ENCODE assay signal across 19 cellular contexts in the genomic region with DNA sequence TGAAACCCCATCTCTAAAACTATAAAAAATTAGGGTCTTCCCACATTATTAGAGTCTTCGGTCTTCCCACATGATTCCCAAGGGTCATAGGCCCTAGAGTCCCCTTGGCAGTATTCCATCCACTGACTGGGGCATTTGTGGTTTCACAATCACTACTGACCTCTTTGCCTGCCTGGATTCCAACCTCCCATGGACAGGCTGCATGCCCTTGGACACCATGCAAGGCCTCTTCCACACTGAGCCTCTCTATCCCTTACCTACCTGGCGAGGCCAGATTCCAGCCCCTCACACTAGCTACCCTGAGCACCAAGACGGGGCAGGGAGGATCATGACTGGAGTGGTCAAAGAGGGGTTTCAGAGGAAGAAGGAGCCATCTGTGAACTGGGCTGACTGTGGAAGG.
DNase-seq lines count a peak whose midpoint lies in the region; ATAC-seq and TF ChIP-seq lines count a peak whose summit lies in the region.
"Had no signal": no experiment of that assay in that cellular context is flagged by ENCODE, and none has a peak within 500 bp of the region (broad histone marks: within the 10 kb centered on the region; RNA-seq: fewer than 3 reads in every experiment).

No MANE protein-coding gene starts in this region.

- DNase-seq in left lobe of liver (ENCODE audit: low spot score) = peak; percentile 51
- DNase-seq in nephron progenitor cell = no peak
- no peak for DNase-seq in upper lobe of right lung
- DNase-seq in HPDE6-E6E7 (ENCODE audit: extremely low spot score) = no peak
- no peak for DNase-seq in epidermal melanocyte (ENCODE audit: insufficient read length, low spot score)
- no peak for DNase-seq in Caco-2
- DNase-seq: C1 segment of cervical spinal cord; CD4-positive, alpha-beta memory T cell; DMS79 treated with DMSO at 0.1 percent for 48 hours; NCI-H1048; NCI-H1417; NCI-H1694; NCI-H2029 treated with DMSO at 0.1 percent for 48 hours; NCI-H446 treated with DMSO at 0.1 percent for 48 hours; NCI-H526; NK-92 treated with Interleukin-12 subunit alpha and Interleukin-12 subunit beta, amount 100 ng/mL, for 24 hours; PC-3; SK-N-SH had no signal

- intact Hi-C loops in upper lobe of right lung (cut with DNase I) = no loop called here
- intact Hi-C loops in Caco-2 (cut with micrococcal nuclease; ENCODE audit: unreplicated experiment) = no loop called here

- H3K4me1 Mint-ChIP-seq in brain (peaks cover 98% of the 10 kb centered on the region), nephron progenitor cell (peaks cover 80% of the 10 kb centered on the region), Caco-2 (ENCODE audit: low read depth, unreplicated experiment) (no peaks in the 10 kb centered on the region)

- peak overlapping the region in 4 of 5 experiments; percentile 37 to 87 (median 66) for H3K4me3 Mint-ChIP-seq in brain
- peak overlapping the region; percentile 50 for H3K4me3 Mint-ChIP-seq in nephron progenitor cell
- H3K4me3 Mint-ChIP-seq in Caco-2 (ENCODE audit: unreplicated experiment) = no peak overlapping the region
- H3K4me3 Mint-ChIP-seq: CD4-positive, alpha-beta memory T cell had no signal

- no peak for TF ChIP-seq CTCF in brain (conservative IDR thresholded peaks at IDR 0.05)
- no peak for TF ChIP-seq CTCF in nephron progenitor cell (IDR thresholded peaks at IDR 0.05)
- TF ChIP-seq CTCF in upper lobe of right lung (IDR thresholded peaks at IDR 0.05) = no peak
- TF ChIP-seq CTCF in Caco-2 (IDR thresholded peaks at IDR 0.05; ENCODE audit: insufficient read depth in 1 of 2, low read depth in 1 of 2, low read length in 1 of 2, severe bottlenecking in 1 of 2, unreplicated experiment in 1 of 2) = no peak

- CTCF ChIA-PET in Caco-2 (lab: Charles Lee) = no interaction called here

- ATAC-seq in left lobe of liver = peak; percentile 77
- peak; percentile 29 for ATAC-seq in upper lobe of right lung
- ATAC-seq: PC-3 had no signal

- H3K27ac Mint-ChIP-seq in brain (peak overlapping the region; percentile 95 to 99 (median 97)), nephron progenitor cell (peak overlapping the region; percentile 99), Caco-2 (ENCODE audit: unreplicated experiment) (no peak overlapping the region)

- no peaks in the 10 kb centered on the region for H3K27me3 ChIP-seq in upper lobe of right lung
- H3K27me3 ChIP-seq in Caco-2 (replicated peaks; ENCODE audit: control insufficient read depth, insufficient read depth, low read length) = no peaks in the 10 kb centered on the region

- H3K9me3 ChIP-seq in upper lobe of right lung = no peaks in the 10 kb centered on the region
- H3K9me3 ChIP-seq in Caco-2 = no peaks in the 10 kb centered on the region
- H3K9me3 ChIP-seq: SK-N-SH had no signal

- H3K9me3 Mint-ChIP-seq in brain (no peaks in the 10 kb centered on the region), nephron progenitor cell (peaks cover 3% of the 10 kb centered on the region), Caco-2 (ENCODE audit: unreplicated experiment) (no peaks in the 10 kb centered on the region)
- H3K9me3 Mint-ChIP-seq: CD4-positive, alpha-beta memory T cell had no signal

- BruUV-seq in Caco-2 (replicated peaks; lab: Mats Ljungman, UMichigan) = no TSS peak

- H3K4me1 ChIP-seq in upper lobe of right lung = no peaks in the 10 kb centered on the region
- H3K4me1 ChIP-seq in Caco-2 = no peaks in the 10 kb centered on the region

- H3K27ac ChIP-seq in upper lobe of right lung = no peak overlapping the region

- H3K4me3 ChIP-seq in upper lobe of right lung (no peak overlapping the region), Caco-2 (ENCODE audit: low read depth, low read length) (no peak overlapping the region)

- H3K36me3 Mint-ChIP-seq in brain = peaks cover 11% of the 10 kb centered on the region
- H3K36me3 Mint-ChIP-seq in nephron progenitor cell (ENCODE audit: low read depth) = peaks cover 7% of the 10 kb centered on the region
- no peaks in the 10 kb centered on the region for H3K36me3 Mint-ChIP-seq in Caco-2 (ENCODE audit: insufficient read depth, unreplicated experiment)
- H3K36me3 Mint-ChIP-seq: CD4-positive, alpha-beta memory T cell had no signal

- H3K36me3 ChIP-seq in upper lobe of right lung (no peaks in the 10 kb centered on the region), Caco-2 (ENCODE audit: control insufficient read depth, insufficient read depth, low read length) (no peaks in the 10 kb centered on the region)

- no peaks in the 10 kb centered on the region for H3K27me3 Mint-ChIP-seq in brain
- H3K27me3 Mint-ChIP-seq in nephron progenitor cell (ENCODE audit: low read depth, poor library complexity) = peaks cover 8% of the 10 kb centered on the region
- H3K27me3 Mint-ChIP-seq in Caco-2 (ENCODE audit: insufficient read depth, unreplicated experiment) = peaks cover 4% of the 10 kb centered on the region

- POLR2A ChIA-PET in Caco-2 (lab: Charles Lee) = no interaction called here
